ENCODE assay signal across 8 cellular contexts in the genomic region with DNA sequence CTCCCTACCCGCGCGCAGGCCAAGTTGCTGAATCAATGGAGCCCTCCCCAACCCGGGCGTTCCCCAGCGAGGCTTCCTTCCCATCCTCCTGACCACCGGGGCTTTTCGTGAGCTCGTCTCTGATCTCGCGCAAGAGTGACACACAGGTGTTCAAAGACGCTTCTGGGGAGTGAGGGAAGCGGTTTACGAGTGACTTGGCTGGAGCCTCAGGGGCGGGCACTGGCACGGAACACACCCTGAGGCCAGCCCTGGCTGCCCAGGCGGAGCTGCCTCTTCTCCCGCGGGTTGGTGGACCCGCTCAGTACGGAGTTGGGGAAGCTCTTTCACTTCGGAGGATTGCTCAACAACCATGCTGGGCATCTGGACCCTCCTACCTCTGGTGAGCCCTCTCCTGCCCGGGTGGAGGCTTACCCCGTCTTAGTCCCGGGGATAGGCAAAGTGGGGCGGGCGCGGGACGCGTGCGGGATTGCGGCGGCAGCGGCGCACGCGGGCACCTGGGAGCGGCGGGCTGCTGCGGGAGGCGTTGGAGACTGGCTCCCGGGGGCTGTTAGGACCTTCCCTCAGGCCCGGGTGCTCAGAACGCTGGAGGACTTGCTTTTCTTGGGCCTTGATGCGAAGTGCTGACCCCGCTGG. TPM values are rescaled to one million over a fixed set of nuclear protein-coding genes. Genes with fewer than 3 reads are reported as not detected.
DNase-seq lines count a peak whose midpoint lies in the region; ATAC-seq, FAIRE-seq and TF ChIP-seq lines count a peak whose summit lies in the region.

A gene (plus strand): TSS at position 271 of the 633 bp plus-strand sequence. CDS start 79 bp downstream, at position 350.

- H3K36me3 ChIP-seq in SJCRH30, result no peaks in the 10 kb centered on the region
- H3K36me3 ChIP-seq in pancreas, result no peaks in the 10 kb centered on the region
- H3K36me3 ChIP-seq in tibial nerve, result no peaks in the 10 kb centered on the region

- H3K9me3 ChIP-seq in SJCRH30 (replicated peaks) (no peaks in the 10 kb centered on the region), pancreas (no peaks in the 10 kb centered on the region), tibial nerve (no peaks in the 10 kb centered on the region)

- intact Hi-C loops in activated naive CD4-positive, alpha-beta T cell treated with anti-CD3 and anti-CD28 coated beads for 36 hours (cut with micrococcal nuclease), result loop anchor here (1.0 to 5.0 kb wide), 17 partner anchors 11 to 1173 kb away; a partner anchor contains a TSS
- intact Hi-C loops in pancreas (cut with DNase I), result no loop called here

- peaks cover 5% of the 10 kb centered on the region for H3K9me3 Mint-ChIP-seq in activated naive CD4-positive, alpha-beta T cell treated with anti-CD3 and anti-CD28 coated beads for 36 hours

- no peak within 1 kb of the TSS for H3K27ac ChIP-seq in SJCRH30
- peak within 1 kb of the TSS; percentile 14 to 92 (median 78) for H3K27ac ChIP-seq in pancreas
- peak within 1 kb of the TSS; percentile 88 to 98 (median 97) for H3K27ac ChIP-seq in tibial nerve

- H3K36me3 Mint-ChIP-seq in activated naive CD4-positive, alpha-beta T cell treated with anti-CD3 and anti-CD28 coated beads for 36 hours (ENCODE audit: low read depth), result peaks cover 18% of the 10 kb centered on the region

- peak within 1 kb of the TSS; percentile 98 for H3K27ac Mint-ChIP-seq in activated naive CD4-positive, alpha-beta T cell treated with anti-CD3 and anti-CD28 coated beads for 36 hours

- H3K27me3 Mint-ChIP-seq in activated naive CD4-positive, alpha-beta T cell treated with anti-CD3 and anti-CD28 coated beads for 36 hours (ENCODE audit: low read depth), result no peaks in the 10 kb centered on the region

- TF ChIP-seq EP300 in tibial nerve (IDR thresholded peaks at IDR 0.05), result peak in 1 of 2 donors; percentile 65

- TF ChIP-seq POLR2A in tibial nerve (IDR thresholded peaks at IDR 0.05), result peak; percentile 16 to 38

- peaks cover 46% of the 10 kb centered on the region for H3K4me1 Mint-ChIP-seq in activated naive CD4-positive, alpha-beta T cell treated with anti-CD3 and anti-CD28 coated beads for 36 hours (ENCODE audit: low read depth)

- TF ChIP-seq CTCF in pancreas (IDR thresholded peaks at IDR 0.05) (no peak), tibial nerve (IDR thresholded peaks at IDR 0.05) (no peak)

- FAIRE-seq in pancreas (lab: Jason Lieb, UNC), result no peak

- peak within 1 kb of the TSS; percentile 92 for H3K4me3 Mint-ChIP-seq in activated naive CD4-positive, alpha-beta T cell treated with anti-CD3 and anti-CD28 coated beads for 36 hours

- DNase-seq in AG20443 (ENCODE audit: low spot score) (peak; percentile 80), SJCRH30 (peak; percentile 11 to 27), glomerular endothelial cell (ENCODE audit: extremely low read depth, low read depth, low spot score) (no peak), pancreas (peak; percentile 48 to 84 (median 70)), tibial nerve (ENCODE audit: low spot score in 2 of 2) (peak; percentile 59 to 68)
- peak; percentile 96 for DNase-seq in activated naive CD4-positive, alpha-beta T cell treated with anti-CD3 and anti-CD28 coated beads for 36 hours

- CTCF ChIA-PET in activated naive CD4-positive, alpha-beta T cell treated with anti-CD3 and anti-CD28 coated beads for 36 hours (lab: Charles Lee), result interaction anchor here (0.6 to 4.7 kb wide), 11 partner anchors 10 to 578 kb away, joined by 3 to 28 read pairs (median 6); no protein-coding TSS in a partner anchor

- peak; percentile 60 for ATAC-seq in GM19043 (IDR thresholded peaks at IDR 0.05; ENCODE audit: low read depth, unreplicated experiment)
- ATAC-seq in HG03342 (IDR thresholded peaks at IDR 0.05; ENCODE audit: unreplicated experiment), result peak; percentile 58
- peak; percentile 82 to 88 (median 87) for ATAC-seq in pancreas

- 0% methylated on average over 46 of the region's 46 CpGs for WGBS in pancreas, 2 donors
- 0 to 1% methylated on average over 21 to 46 of the region's 46 CpGs for WGBS in tibial nerve, 2 donors

- H3K4me1 ChIP-seq in SJCRH30 (no peaks in the 10 kb centered on the region), pancreas (peaks cover 0 to 16% (median 6%) of the 10 kb centered on the region in 3 donors), tibial nerve (peaks cover 0 to 52% (median 16%) of the 10 kb centered on the region in 4 donors)

- peak within 1 kb of the TSS; percentile 59 for H3K4me3 ChIP-seq in SJCRH30
- H3K4me3 ChIP-seq in pancreas, result peak within 1 kb of the TSS; percentile 58 to 92 (median 76)
- H3K4me3 ChIP-seq in tibial nerve, result peak within 1 kb of the TSS; percentile 72 to 90 (median 86)

- no peaks in the 10 kb centered on the region; the same call in 1 of the 2 replicates for H3K27me3 ChIP-seq in SJCRH30
- H3K27me3 ChIP-seq in pancreas, result no peaks in the 10 kb centered on the region
- H3K27me3 ChIP-seq in tibial nerve, result no peaks in the 10 kb centered on the region

RNA-seq across cellular contexts. Expression of the gene that starts here (rescaled TPM):
- total RNA-seq in SJCRH30 (2014; rRNA removed; shearing (Covaris generic)), result 0.48 and 0.75 TPM in 2 replicates
- 10 to 100 TPM; 69.3 to 72.9 TPM for total RNA-seq in activated naive CD4-positive, alpha-beta T cell treated with anti-CD3 and anti-CD28 coated beads for 36 hours
- total RNA-seq in glomerular endothelial cell (13.2 and 16.6 TPM in 2 replicates), pancreas (10 to 100 TPM in 1 of 6 donors, 1 to 10 TPM in 5; 2.6 to 10.3 (median 4.1) TPM), tibial nerve (10 to 100 TPM; 18.4 to 32.2 (median 20.9) TPM)
- 1 to 10 TPM; 1.4 to 2.8 TPM for polyA plus RNA-seq in pancreas

Comparison
In these comparisons a context has a peak if more than half of its experiments do, and no peak if none do; other contexts are left out.
1. Peak in DNase-seq and H3K4me3 ChIP-seq in SJCRH30; RNA of the gene not detected or under 1 TPM.